In the genomic region with DNA sequence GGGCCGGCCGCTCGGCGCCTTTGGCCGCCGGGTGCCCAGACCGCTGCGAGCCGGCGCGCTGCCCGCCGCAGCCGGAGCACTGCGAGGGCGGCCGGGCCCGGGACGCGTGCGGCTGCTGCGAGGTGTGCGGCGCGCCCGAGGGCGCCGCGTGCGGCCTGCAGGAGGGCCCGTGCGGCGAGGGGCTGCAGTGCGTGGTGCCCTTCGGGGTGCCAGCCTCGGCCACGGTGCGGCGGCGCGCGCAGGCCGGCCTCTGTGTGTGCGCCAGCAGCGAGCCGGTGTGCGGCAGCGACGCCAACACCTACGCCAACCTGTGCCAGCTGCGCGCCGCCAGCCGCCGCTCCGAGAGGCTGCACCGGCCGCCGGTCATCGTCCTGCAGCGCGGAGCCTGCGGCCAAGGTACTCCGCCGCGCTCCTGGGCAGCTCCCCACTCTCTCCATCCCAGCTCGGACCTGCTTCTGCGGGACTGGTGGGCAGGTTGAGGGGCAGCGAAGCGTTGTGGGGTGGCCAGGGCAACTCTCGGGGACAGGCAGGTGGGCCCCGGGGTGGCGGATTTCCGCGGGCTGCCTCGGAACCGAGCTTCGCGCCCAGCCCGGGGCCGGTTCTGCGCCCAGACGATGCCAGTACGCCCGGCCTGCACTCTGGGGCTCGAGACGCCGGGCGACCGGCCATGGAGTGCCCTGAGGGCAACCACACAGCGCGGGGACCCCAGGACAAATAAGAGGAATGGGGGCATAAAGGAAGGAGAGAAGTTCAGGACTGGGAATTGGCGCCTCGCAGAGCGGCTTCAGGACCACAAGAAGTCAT, we compare ENCODE assay signal across 8 cellular contexts. TPM values are rescaled to one million over a fixed set of nuclear protein-coding genes. Genes with fewer than 3 reads are reported as not detected.
DNase-seq lines count a peak whose midpoint lies in the region; ATAC-seq, FAIRE-seq and TF ChIP-seq lines count a peak whose summit lies in the region.

No MANE protein-coding gene starts in this region.

- CTCF ChIA-PET in activated CD4-positive, alpha-beta memory T cell treated with anti-CD3 and anti-CD28 coated beads for 36 hours (lab: Charles Lee): interaction anchor here (1.3 to 1.5 kb wide), 3 partner anchors 26 to 119 kb away, joined by 3 read pairs; no protein-coding TSS in a partner anchor

- H3K4me3 ChIP-seq in pancreas: peak overlapping the region; percentile 54 to 79 (median 56)

- H3K36me3 ChIP-seq in pancreas: no peaks in the 10 kb centered on the region

- H3K27me3 ChIP-seq in pancreas: no peaks in the 10 kb centered on the region

- ATAC-seq in pancreas (peak; percentile 75 to 86 (median 79)), GM21360 (IDR thresholded peaks at IDR 0.05; ENCODE audit: unreplicated experiment) (no peak)

- 0% methylated on average over 66 to 95 of the region's 95 CpGs for WGBS in pancreas, 2 donors

- no peak for TF ChIP-seq CTCF in glutamatergic neuron (IDR thresholded peaks at IDR 0.05; ENCODE audit: partially characterized antibody, unreplicated experiment)
- TF ChIP-seq CTCF in pancreas (IDR thresholded peaks at IDR 0.05): no peak

- H3K4me1 Mint-ChIP-seq in activated CD4-positive, alpha-beta memory T cell treated with anti-CD3 and anti-CD28 coated beads for 36 hours (ENCODE audit: low read depth): peaks cover 11% of the 10 kb centered on the region
- peaks cover 5% of the 10 kb centered on the region for H3K4me1 Mint-ChIP-seq in glutamatergic neuron (ENCODE audit: low read depth, unreplicated experiment)

- no peaks in the 10 kb centered on the region for H3K36me3 Mint-ChIP-seq in activated CD4-positive, alpha-beta memory T cell treated with anti-CD3 and anti-CD28 coated beads for 36 hours
- H3K36me3 Mint-ChIP-seq in glutamatergic neuron (ENCODE audit: unreplicated experiment): no peaks in the 10 kb centered on the region

- no peak overlapping the region for H3K27ac Mint-ChIP-seq in activated CD4-positive, alpha-beta memory T cell treated with anti-CD3 and anti-CD28 coated beads for 36 hours
- no peak overlapping the region for H3K27ac Mint-ChIP-seq in glutamatergic neuron (ENCODE audit: unreplicated experiment)

- H3K9me3 ChIP-seq in pancreas: no peaks in the 10 kb centered on the region

- H3K27ac ChIP-seq in pancreas: peak overlapping the region in 1 of 4 donors; percentile 19

- intact Hi-C loops in activated CD4-positive, alpha-beta memory T cell treated with anti-CD3 and anti-CD28 coated beads for 36 hours (cut with micrococcal nuclease): no loop called here
- intact Hi-C loops in pancreas (cut with DNase I): no loop called here

- H3K4me3 Mint-ChIP-seq in activated CD4-positive, alpha-beta memory T cell treated with anti-CD3 and anti-CD28 coated beads for 36 hours: peak overlapping the region; percentile 68
- H3K4me3 Mint-ChIP-seq in glutamatergic neuron (ENCODE audit: unreplicated experiment): peak overlapping the region; percentile 64

- H3K4me1 ChIP-seq in pancreas: no peaks in the 10 kb centered on the region

- peaks cover 56% of the 10 kb centered on the region for H3K27me3 Mint-ChIP-seq in activated CD4-positive, alpha-beta memory T cell treated with anti-CD3 and anti-CD28 coated beads for 36 hours
- peaks cover 25% of the 10 kb centered on the region for H3K27me3 Mint-ChIP-seq in glutamatergic neuron (ENCODE audit: unreplicated experiment)

- H3K9me3 Mint-ChIP-seq in activated CD4-positive, alpha-beta memory T cell treated with anti-CD3 and anti-CD28 coated beads for 36 hours: no peaks in the 10 kb centered on the region
- H3K9me3 Mint-ChIP-seq in glutamatergic neuron (ENCODE audit: unreplicated experiment): peaks cover 13% of the 10 kb centered on the region

- POLR2A ChIA-PET in activated CD4-positive, alpha-beta memory T cell treated with anti-CD3 and anti-CD28 coated beads for 36 hours (lab: Charles Lee): no interaction called here

- FAIRE-seq in pancreas (lab: Jason Lieb, UNC): no peak

- DNase-seq in ELF-1 (ENCODE audit: low read depth, low spot score) (peak; percentile 24), glutamatergic neuron (no peak), pancreas (peak; percentile 48 to 85 (median 66)), amniotic stem cell (lab: John Stamatoyannopoulos, UW) (no peak), middle frontal gyrus (ENCODE audit: extremely low spot score, low spot score) (no peak), NCI-H524 (lab: John Stamatoyannopoulos, UW) (no peak)
- no peak for DNase-seq in activated CD4-positive, alpha-beta memory T cell treated with anti-CD3 and anti-CD28 coated beads for 36 hours

RNA-seq across cellular contexts. Expression of a gene that starts 0.6 kb away (rescaled TPM):
- not detected for total RNA-seq in activated CD4-positive, alpha-beta memory T cell treated with anti-CD3 and anti-CD28 coated beads for 36 hours
- 1.4 TPM for total RNA-seq in glutamatergic neuron (ENCODE audit: unreplicated experiment)
- 10 to 100 TPM; 10.4 to 83.0 (median 21.7) TPM for total RNA-seq in pancreas
- 10 to 100 TPM; 19.2 to 20.0 TPM for polyA plus RNA-seq in pancreas

RNA-seq across cellular contexts. Expression of a gene that starts 7.5 kb away (rescaled TPM):
- total RNA-seq in activated CD4-positive, alpha-beta memory T cell treated with anti-CD3 and anti-CD28 coated beads for 36 hours: not detected
- not detected for total RNA-seq in glutamatergic neuron (ENCODE audit: unreplicated experiment)
- total RNA-seq in pancreas: not detected
- polyA plus RNA-seq in pancreas: not detected

Comparison
In these comparisons a context has a peak if more than half of its experiments do, and no peak if none do; other contexts are left out.
1. DNase-seq: peak in ELF-1 (single experiment) and pancreas (6 of 6); none in activated CD4-positive, alpha-beta memory T cell treated with anti-CD3 and anti-CD28 coated beads for 36 hours (single experiment), glutamatergic neuron (single experiment), amniotic stem cell (single experiment), middle frontal gyrus (single experiment) and NCI-H524 (0 of 2).